1 cellular context compared by ENCODE assay signal in the genomic region with DNA sequence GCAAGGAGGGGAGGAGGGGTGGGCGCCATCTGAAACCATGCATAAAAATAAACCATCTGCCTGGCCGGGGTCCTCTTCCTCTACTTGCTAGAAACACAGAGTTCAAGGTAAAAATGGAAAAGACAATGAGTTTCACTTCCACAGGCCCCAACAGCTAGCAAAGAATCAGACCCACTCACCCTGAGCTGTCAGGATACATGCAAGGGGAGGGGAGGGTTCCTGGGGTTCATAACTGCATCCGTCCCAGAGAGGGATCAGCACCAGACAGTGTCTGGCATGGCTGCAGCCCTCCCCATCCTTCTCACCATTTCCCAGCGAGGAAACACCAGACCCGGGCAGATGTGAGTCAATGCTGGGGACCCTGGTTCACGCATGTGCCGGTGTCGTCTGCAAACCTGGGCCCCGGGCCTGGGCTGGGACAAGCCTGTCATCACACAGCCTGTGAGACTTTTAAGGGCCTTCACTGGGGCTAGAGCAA.
TF ChIP-seq lines count a peak whose summit lies in the region.

No MANE protein-coding gene starts in this region.

TF ChIP-seq in SK-N-SH treated with all-trans-retinoic acid at 6 μM for 48 hours, 23 proteins besides CTCF, POLR2A, EP300 and RAD21 (continued from another document):
- TF ChIP-seq, protein P1, sequence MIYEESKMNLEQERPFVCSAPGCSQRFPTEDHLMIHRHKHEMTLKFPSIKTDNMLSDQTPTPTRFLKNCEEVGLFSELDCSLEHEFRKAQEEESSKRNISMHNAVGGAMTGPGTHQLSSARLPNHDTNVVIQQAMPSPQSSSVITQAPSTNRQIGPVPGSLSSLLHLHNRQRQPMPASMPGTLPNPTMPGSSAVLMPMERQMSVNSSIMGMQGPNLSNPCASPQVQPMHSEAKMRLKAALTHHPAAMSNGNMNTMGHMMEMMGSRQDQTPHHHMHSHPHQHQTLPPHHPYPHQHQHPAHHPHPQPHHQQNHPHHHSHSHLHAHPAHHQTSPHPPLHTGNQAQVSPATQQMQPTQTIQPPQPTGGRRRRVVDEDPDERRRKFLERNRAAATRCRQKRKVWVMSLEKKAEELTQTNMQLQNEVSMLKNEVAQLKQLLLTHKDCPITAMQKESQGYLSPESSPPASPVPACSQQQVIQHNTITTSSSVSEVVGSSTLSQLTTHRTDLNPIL (CRISPR knock-in tag; IDR thresholded peaks at IDR 0.05; ENCODE audit: low read depth) = no peak
- TF ChIP-seq OSR1 (CRISPR knock-in tag; IDR thresholded peaks at IDR 0.05) (no peak), PPARA (CRISPR knock-in tag; IDR thresholded peaks at IDR 0.05; ENCODE audit: borderline replicate concordance) (no peak), RARB (CRISPR knock-in tag; IDR thresholded peaks at IDR 0.05) (no peak), ZFP3 (CRISPR knock-in tag; IDR thresholded peaks at IDR 0.05) (no peak), BACH2 (CRISPR knock-in tag; IDR thresholded peaks at IDR 0.05; ENCODE audit: borderline replicate concordance) (no peak), ZNF8 (CRISPR knock-in tag; IDR thresholded peaks at IDR 0.05) (no peak), ZNF565 (CRISPR knock-in tag; conservative IDR thresholded peaks at IDR 0.05; ENCODE audit: low read depth) (no peak), ISL1 (CRISPR knock-in tag; IDR thresholded peaks at IDR 0.05) (no peak), ZC3H10 (CRISPR knock-in tag; IDR thresholded peaks at IDR 0.05) (no peak), ESRRG (CRISPR knock-in tag; IDR thresholded peaks at IDR 0.05) (no peak), SNAI2 (CRISPR knock-in tag; IDR thresholded peaks at IDR 0.05) (no peak)
